ENCODE assay signal across 23 cellular contexts in genomic region chr6:45614488-45615285, GRCh38.
DNase-seq lines count a peak whose midpoint lies in the region; ATAC-seq, FAIRE-seq and TF ChIP-seq lines count a peak whose summit lies in the region.
"Had no signal": no experiment of that assay in that cellular context is flagged by ENCODE, and none has a peak within 500 bp of the region (broad histone marks: within the 10 kb centered on the region; RNA-seq: fewer than 3 reads in every experiment).

No MANE protein-coding gene starts in this region.

- peaks cover 11% of the 10 kb centered on the region for H3K36me3 Mint-ChIP-seq in activated T-helper 2 cell treated with anti-CD3 and anti-CD28 coated beads, Interferon-gamma antibody, Interleukin-2, Interleukin-4, amounts not matched to agents 10 μg/mL and 5 μg/mL and 100 μg/mL, durations not matched to agents 14 hours and 24 hours and 36 hours (ENCODE audit: low read depth)

- no peaks in the 10 kb centered on the region for H3K9me3 Mint-ChIP-seq in activated T-helper 2 cell treated with anti-CD3 and anti-CD28 coated beads, Interferon-gamma antibody, Interleukin-2, Interleukin-4, amounts not matched to agents 10 μg/mL and 5 μg/mL and 100 μg/mL, durations not matched to agents 14 hours and 24 hours and 36 hours
- H3K9me3 Mint-ChIP-seq: activated CD8-positive, alpha-beta T cell treated with anti-CD3 and anti-CD28 coated beads for 36 hours; activated T-cell treated with anti-CD3 and anti-CD28 coated beads, Interleukin-2, amount 50 U/mL, for 24 hours; CD8-positive, alpha-beta memory T cell had no signal

- peaks cover 41% of the 10 kb centered on the region for H3K4me1 Mint-ChIP-seq in activated T-helper 2 cell treated with anti-CD3 and anti-CD28 coated beads, Interferon-gamma antibody, Interleukin-2, Interleukin-4, amounts not matched to agents 10 μg/mL and 5 μg/mL and 100 μg/mL, durations not matched to agents 14 hours and 24 hours and 36 hours (ENCODE audit: low read depth)

- intact Hi-C loops in activated T-helper 2 cell treated with anti-CD3 and anti-CD28 coated beads, Interferon-gamma antibody, Interleukin-2, Interleukin-4, amounts not matched to agents 10 μg/mL and 5 μg/mL and 100 μg/mL, durations not matched to agents 14 hours and 24 hours and 36 hours (cut with micrococcal nuclease): no loop called here
- intact Hi-C loops in spleen (cut with DNase I; ENCODE audit: low total_unique reads): no loop called here
- intact Hi-C loops in ovary (cut with DNase I): no loop called here

- H3K36me3 ChIP-seq in spleen: no peaks in the 10 kb centered on the region
- no peaks in the 10 kb centered on the region for H3K36me3 ChIP-seq in ovary
- H3K36me3 ChIP-seq: heart right ventricle had no signal

- H3K4me3 ChIP-seq in fibroblast of villous mesenchyme (ENCODE audit: low read depth, low read length) (no peak overlapping the region), spleen (no peak overlapping the region), ovary (no peak overlapping the region)
- H3K4me3 ChIP-seq: heart right ventricle, smooth muscle cell had no signal

- no peaks in the 10 kb centered on the region for H3K27me3 Mint-ChIP-seq in activated T-helper 2 cell treated with anti-CD3 and anti-CD28 coated beads, Interferon-gamma antibody, Interleukin-2, Interleukin-4, amounts not matched to agents 10 μg/mL and 5 μg/mL and 100 μg/mL, durations not matched to agents 14 hours and 24 hours and 36 hours (ENCODE audit: low read depth)
- H3K27me3 Mint-ChIP-seq: activated CD8-positive, alpha-beta T cell treated with anti-CD3 and anti-CD28 coated beads for 36 hours; activated T-cell treated with anti-CD3 and anti-CD28 coated beads, Interleukin-2, amount 50 U/mL, for 24 hours; CD8-positive, alpha-beta memory T cell had no signal

- FAIRE-seq in GM12891 (lab: Jason Lieb, UNC): no peak
- FAIRE-seq: astrocyte, HTR-8/SVneo had no signal

- TF ChIP-seq POLR2A in GM12891 (IDR thresholded peaks at IDR 0.05; ENCODE audit: low read depth, low read length) (no peak), spleen (IDR thresholded peaks at IDR 0.05) (no peak), ovary (IDR thresholded peaks at IDR 0.05) (no peak)

- H3K9me3 ChIP-seq in spleen (no peaks in the 10 kb centered on the region), ovary (no peaks in the 10 kb centered on the region)
- H3K9me3 ChIP-seq: heart right ventricle had no signal

- DNase-seq in GM12891 (ENCODE audit: insufficient read length, low spot score) (no peak), M059J (ENCODE audit: low read depth) (peak; percentile 66), fibroblast of villous mesenchyme (ENCODE audit: low read depth) (peak; percentile 36), midbrain (lab: John Stamatoyannopoulos, UW) (no peak), spleen (no peak), ovary (no peak)
- DNase-seq in activated T-helper 2 cell treated with anti-CD3 and anti-CD28 coated beads, Interferon-gamma antibody, Interleukin-2, Interleukin-4, amounts not matched to agents 10 μg/mL and 5 μg/mL and 100 μg/mL, durations not matched to agents 14 hours and 24 hours and 36 hours (ENCODE audit: low spot score): no peak
- DNase-seq: activated CD8-positive, alpha-beta T cell treated with anti-CD3 and anti-CD28 coated beads for 36 hours; activated naive CD4-positive, alpha-beta T cell treated with anti-CD3 and anti-CD28 coated beads, Interleukin-2, amount 50 U/mL, for 16 hours; activated T-cell treated with anti-CD3 and anti-CD28 coated beads, Interleukin-2, amount 50 U/mL, for 24 hours; CD8-positive, alpha-beta memory T cell; DND-41; effector CD4-positive, alpha-beta T cell; NCI-H2171 treated with DMSO at 0.1 percent for 48 hours; NCI-H748 treated with DMSO at 0.1 percent for 48 hours; stimulated activated CD4-positive, alpha-beta T cell treated with anti-CD3 and anti-CD28 coated beads, Interleukin-4, amount 100 ng/mL, for 1 hour; T-helper 2 cell; trophoblast cell had no signal

- WGBS in spleen, 5 donors: 65 to 72% (median 68%) methylated on average over 4 of the region's 4 CpGs
- WGBS in ovary, 3 donors: 85 to 86% (median 86%) methylated on average over 4 of the region's 4 CpGs

- no peak overlapping the region for H3K4me3 Mint-ChIP-seq in activated T-helper 2 cell treated with anti-CD3 and anti-CD28 coated beads, Interferon-gamma antibody, Interleukin-2, Interleukin-4, amounts not matched to agents 10 μg/mL and 5 μg/mL and 100 μg/mL, durations not matched to agents 14 hours and 24 hours and 36 hours (ENCODE audit: low read depth)
- H3K4me3 Mint-ChIP-seq: activated CD8-positive, alpha-beta T cell treated with anti-CD3 and anti-CD28 coated beads for 36 hours; activated T-cell treated with anti-CD3 and anti-CD28 coated beads, Interleukin-2, amount 50 U/mL, for 24 hours; CD8-positive, alpha-beta memory T cell had no signal

- no peak for TF ChIP-seq CTCF in fibroblast of villous mesenchyme (IDR thresholded peaks at IDR 0.05; ENCODE audit: insufficient read depth, low read depth, low read length)
- no peak for TF ChIP-seq CTCF in spleen (IDR thresholded peaks at IDR 0.05 in 8 of 11, conservative IDR thresholded peaks at IDR 0.05 in 3 of 11)
- TF ChIP-seq CTCF in ovary (IDR thresholded peaks at IDR 0.05): no peak

- H3K4me1 ChIP-seq in spleen: peaks cover 0 to under 1% (median 0%) of the 10 kb centered on the region in 6 donors
- no peaks in the 10 kb centered on the region for H3K4me1 ChIP-seq in ovary (ENCODE audit: insufficient read depth)
- H3K4me1 ChIP-seq: heart right ventricle had no signal

- TF ChIP-seq EP300 in ovary (IDR thresholded peaks at IDR 0.05): no peak

- ATAC-seq in HG03025 (IDR thresholded peaks at IDR 0.05; ENCODE audit: low FRiP score, unreplicated experiment): no peak
- ATAC-seq: activated CD8-positive, alpha-beta T cell treated with anti-CD3 and anti-CD28 coated beads for 36 hours had no signal

- H3K27me3 ChIP-seq in spleen (replicated peaks in 1 of 7) (no peaks in the 10 kb centered on the region), ovary (no peaks in the 10 kb centered on the region)
- H3K27me3 ChIP-seq: heart right ventricle had no signal

- H3K27ac ChIP-seq in spleen: no peak overlapping the region
- no peak overlapping the region for H3K27ac ChIP-seq in ovary
- H3K27ac ChIP-seq: heart right ventricle had no signal

- H3K27ac Mint-ChIP-seq in activated T-helper 2 cell treated with anti-CD3 and anti-CD28 coated beads, Interferon-gamma antibody, Interleukin-2, Interleukin-4, amounts not matched to agents 10 μg/mL and 5 μg/mL and 100 μg/mL, durations not matched to agents 14 hours and 24 hours and 36 hours: peak overlapping the region; percentile 65
- H3K27ac Mint-ChIP-seq: activated CD8-positive, alpha-beta T cell treated with anti-CD3 and anti-CD28 coated beads for 36 hours; activated T-cell treated with anti-CD3 and anti-CD28 coated beads, Interleukin-2, amount 50 U/mL, for 24 hours; CD8-positive, alpha-beta memory T cell had no signal

TF ChIP-seq in GM12891, 5 proteins besides CTCF, POLR2A, EP300 and RAD21:
- peak; percentile 34 for TF ChIP-seq SPI1 (IDR thresholded peaks at IDR 0.05; ENCODE audit: low read depth, low read length)
- TF ChIP-seq POLR2AphosphoS5 (IDR thresholded peaks at IDR 0.05; ENCODE audit: low read depth, low read length): no peak
- TF ChIP-seq POU2F2 (IDR thresholded peaks at IDR 0.05; ENCODE audit: low read depth, low read length): no peak
- no peak for TF ChIP-seq TAF1 (IDR thresholded peaks at IDR 0.05; ENCODE audit: low read depth, low read length)

Comparison
In these comparisons a context has a peak if more than half of its experiments do, and no peak if none do; other contexts are left out.
1. DNase-seq: peak in M059J (single experiment) and fibroblast of villous mesenchyme (single experiment); none in GM12891 (single experiment), activated T-helper 2 cell treated with anti-CD3 and anti-CD28 coated beads, Interferon-gamma antibody, Interleukin-2, Interleukin-4, amounts not matched to agents 10 μg/mL and 5 μg/mL and 100 μg/mL, durations not matched to agents 14 hours and 24 hours and 36 hours (single experiment), midbrain (single experiment), spleen (single experiment) and ovary (0 of 5).